In genomic region chr2:27010139-27010538, GRCh38 we compare ENCODE assay signal across 19 cellular contexts.
"Had no signal": no experiment of that assay in that cellular context is flagged by ENCODE, and none has a peak within 500 bp of the region (broad histone marks: within the 10 kb centered on the region; RNA-seq: fewer than 3 reads in every experiment).

No MANE protein-coding gene starts in this region.

- H3K4me3 ChIP-seq: coronary artery, hepatocyte, lower lobe of right lung, thoracic aorta, upper lobe of left lung had no signal

- H3K27ac Mint-ChIP-seq: activated B cell treated with CpG ODN at 0.5 μM for 24 hours; activated CD4-positive, alpha-beta memory T cell treated with anti-CD3 and anti-CD28 coated beads for 36 hours; activated T-cell treated with anti-CD3 and anti-CD28 coated beads, Interleukin-2, amount 50 U/mL, for 24 hours; activated T-helper 2 cell treated with anti-CD3 and anti-CD28 coated beads, Interferon-gamma antibody, Interleukin-2, Interleukin-4, amounts not matched to agents 10 μg/mL and 5 μg/mL and 100 μg/mL, durations not matched to agents 14 hours and 24 hours and 36 hours; nephron; stimulated activated naive B cell treated with anti-CD40 and anti-IgM and Interleukin-4, amounts not matched to agents 10 μg/mL and 1 μg/mL and 100 μg/mL, for 72 hours had no signal

- H3K27me3 ChIP-seq: hepatocyte, upper lobe of left lung had no signal

- H3K9me3 ChIP-seq: lower lobe of right lung, thoracic aorta, upper lobe of left lung had no signal

- H3K36me3 ChIP-seq: lower lobe of right lung, thoracic aorta, upper lobe of left lung had no signal

- H3K4me2 ChIP-seq: hepatocyte had no signal

- H2AFZ ChIP-seq: hepatocyte had no signal

- H3K36me3 Mint-ChIP-seq: activated CD4-positive, alpha-beta memory T cell treated with anti-CD3 and anti-CD28 coated beads for 36 hours had no signal

- H3K27ac ChIP-seq: coronary artery, hepatocyte, lower lobe of right lung, thoracic aorta, upper lobe of left lung had no signal

- H3K9me3 Mint-ChIP-seq: activated B cell treated with CpG ODN at 0.5 μM for 24 hours; activated CD4-positive, alpha-beta memory T cell treated with anti-CD3 and anti-CD28 coated beads for 36 hours; activated T-cell treated with anti-CD3 and anti-CD28 coated beads, Interleukin-2, amount 50 U/mL, for 24 hours; activated T-helper 2 cell treated with anti-CD3 and anti-CD28 coated beads, Interferon-gamma antibody, Interleukin-2, Interleukin-4, amounts not matched to agents 10 μg/mL and 5 μg/mL and 100 μg/mL, durations not matched to agents 14 hours and 24 hours and 36 hours; nephron; stimulated activated naive B cell treated with anti-CD40 and anti-IgM and Interleukin-4, amounts not matched to agents 10 μg/mL and 1 μg/mL and 100 μg/mL, for 72 hours had no signal

- ATAC-seq: stimulated activated naive B cell treated with anti-CD40 and anti-IgM and Interleukin-4, amounts not matched to agents 10 μg/mL and 1 μg/mL and 100 μg/mL, for 72 hours had no signal

- DNase-seq: activated B cell treated with CpG ODN at 0.5 μM for 24 hours; activated CD4-positive, alpha-beta memory T cell treated with anti-CD3 and anti-CD28 coated beads for 36 hours; activated CD4-positive, alpha-beta T cell treated with anti-CD3 and anti-CD28 coated beads for 4 hours; activated naive CD4-positive, alpha-beta T cell treated with Interleukin-2 at 50 U/mL for 16 hours; activated T-cell treated with anti-CD3 and anti-CD28 coated beads, Interleukin-2, amount 50 U/mL, for 24 hours; central memory CD4-positive, alpha-beta T cell; left cardiac atrium; lower lobe of right lung; midbrain; nucleus accumbens; stimulated activated naive B cell treated with anti-CD40 and anti-IgM and Interleukin-4, amounts not matched to agents 10 μg/mL and 1 μg/mL and 100 μg/mL, for 72 hours; T-helper 1 cell; T-helper 9 cell had no signal
